In the genomic region with DNA sequence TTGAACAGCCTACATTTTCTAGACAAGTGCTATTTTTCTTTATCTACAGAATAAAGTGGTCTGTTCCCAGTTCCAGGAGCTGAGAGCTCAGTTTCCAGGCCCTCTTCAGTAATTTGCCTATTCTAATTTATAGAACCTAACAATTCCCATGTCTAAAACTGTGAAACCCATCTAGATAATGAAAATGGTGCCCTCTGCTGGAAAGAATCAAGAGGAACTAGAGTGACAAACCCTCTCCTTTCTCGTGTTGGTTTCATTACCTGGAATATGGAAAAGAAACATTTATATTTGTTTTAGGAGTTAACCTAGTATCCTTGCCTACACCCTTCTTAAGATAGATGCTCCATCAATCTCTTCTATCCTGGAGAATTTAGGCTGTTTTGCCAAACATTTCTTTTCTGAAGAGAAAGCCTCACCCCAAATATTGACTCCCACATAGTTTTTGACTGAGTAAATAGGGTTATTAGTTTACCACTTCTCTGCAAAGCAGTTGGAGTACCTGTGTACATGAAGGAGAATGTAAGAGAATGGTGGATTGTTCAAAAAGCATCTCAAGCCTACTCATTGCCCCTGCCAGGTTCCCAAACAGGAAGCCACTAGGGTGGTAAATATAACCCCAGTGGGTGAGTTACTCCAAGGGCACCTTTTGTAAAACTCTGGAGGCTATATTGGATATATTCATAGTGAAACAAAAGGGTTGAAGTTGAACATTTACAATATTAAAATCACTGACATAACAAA, we compare ENCODE assay signal across 8 cellular contexts.
DNase-seq lines count a peak whose midpoint lies in the region; ATAC-seq and TF ChIP-seq lines count a peak whose summit lies in the region.

No MANE protein-coding gene starts in this region.

- DNase-seq in activated CD4-positive, alpha-beta T cell treated with anti-CD3 and anti-CD28 coated beads for 36 hours: no peak
- no peak for DNase-seq in activated CD4-positive, alpha-beta T cell treated with anti-CD3 and anti-CD28 coated beads for 48 hours
- DNase-seq in NCI-H2171 treated with DMSO at 0.1 percent for 48 hours (lab: John Stamatoyannopoulos, UW): peak; percentile 58
- no peak for DNase-seq in left cardiac atrium
- DNase-seq in gastrocnemius medialis: no peak
- DNase-seq in cortex of kidney (lab: John Stamatoyannopoulos, UW): no peak

- TF ChIP-seq CTCF in gastrocnemius medialis (IDR thresholded peaks at IDR 0.05 in 4 of 5, conservative IDR thresholded peaks at IDR 0.05 in 1 of 5): peak; percentile 40 to 77 (median 56)

- H3K27me3 Mint-ChIP-seq in activated CD4-positive, alpha-beta T cell treated with anti-CD3 and anti-CD28 coated beads for 36 hours: no peaks in the 10 kb centered on the region
- H3K27me3 Mint-ChIP-seq in activated T-helper 17 cell treated with anti-CD3 and anti-CD28 coated beads, Interleukin-2, amount 50 U/mL, for 72 hours: no peaks in the 10 kb centered on the region

- POLR2A ChIA-PET in activated CD4-positive, alpha-beta T cell treated with anti-CD3 and anti-CD28 coated beads for 36 hours (lab: Charles Lee): no interaction called here

- in situ Hi-C loops in gastrocnemius medialis (cut with MboI; ENCODE audit: low sequenced_read_pairs in 4 of 4): loop anchor here (5.0 to 25.0 kb wide), 8 partner anchors 196 to 871 kb away; no protein-coding TSS in a partner anchor

- H3K36me3 ChIP-seq in gastrocnemius medialis: no peaks in the 10 kb centered on the region

- H3K4me1 Mint-ChIP-seq in activated CD4-positive, alpha-beta T cell treated with anti-CD3 and anti-CD28 coated beads for 36 hours: peaks cover 4% of the 10 kb centered on the region
- no peaks in the 10 kb centered on the region for H3K4me1 Mint-ChIP-seq in activated T-helper 17 cell treated with anti-CD3 and anti-CD28 coated beads, Interleukin-2, amount 50 U/mL, for 72 hours

- intact Hi-C loops in activated CD4-positive, alpha-beta T cell treated with anti-CD3 and anti-CD28 coated beads for 36 hours (cut with DNase I, micrococcal nuclease): loop anchor here (1.0 to 5.0 kb wide), 11 partner anchors 71 to 1249 kb away; no protein-coding TSS in a partner anchor
- intact Hi-C loops in left cardiac atrium (cut with DNase I): loop anchor here (2.0 to 10.0 kb wide), 6 partner anchors 259 to 749 kb away; no protein-coding TSS in a partner anchor
- intact Hi-C loops in gastrocnemius medialis (cut with DNase I; ENCODE audit: low total_unique reads): loop anchor here (1.0 to 5.0 kb wide), 5 partner anchors 271 to 751 kb away; no protein-coding TSS in a partner anchor

- H3K27ac ChIP-seq in gastrocnemius medialis: no peak overlapping the region

- peak; percentile 44 for ATAC-seq in activated CD4-positive, alpha-beta T cell treated with anti-CD3 and anti-CD28 coated beads for 36 hours
- peak; percentile 64 for ATAC-seq in HG02759 (IDR thresholded peaks at IDR 0.05; ENCODE audit: unreplicated experiment)
- ATAC-seq in activated T-helper 17 cell treated with anti-CD3 and anti-CD28 coated beads, Interleukin-2, amount 50 U/mL, for 72 hours (replicated peaks): peak; percentile 60
- peak; percentile 79 to 81 for ATAC-seq in left cardiac atrium
- peak; percentile 70 to 79 for ATAC-seq in gastrocnemius medialis

- H3K9me3 Mint-ChIP-seq in activated CD4-positive, alpha-beta T cell treated with anti-CD3 and anti-CD28 coated beads for 36 hours (ENCODE audit: low read depth): no peaks in the 10 kb centered on the region
- H3K9me3 Mint-ChIP-seq in activated T-helper 17 cell treated with anti-CD3 and anti-CD28 coated beads, Interleukin-2, amount 50 U/mL, for 72 hours: no peaks in the 10 kb centered on the region

- H3K4me3 Mint-ChIP-seq in activated CD4-positive, alpha-beta T cell treated with anti-CD3 and anti-CD28 coated beads for 36 hours: no peak overlapping the region
- no peak overlapping the region for H3K4me3 Mint-ChIP-seq in activated T-helper 17 cell treated with anti-CD3 and anti-CD28 coated beads, Interleukin-2, amount 50 U/mL, for 72 hours

- H3K4me1 ChIP-seq in gastrocnemius medialis: peaks cover 0 to 6% of the 10 kb centered on the region in 2 donors

- no peaks in the 10 kb centered on the region for H3K36me3 Mint-ChIP-seq in activated CD4-positive, alpha-beta T cell treated with anti-CD3 and anti-CD28 coated beads for 36 hours (ENCODE audit: low read depth)
- H3K36me3 Mint-ChIP-seq in activated T-helper 17 cell treated with anti-CD3 and anti-CD28 coated beads, Interleukin-2, amount 50 U/mL, for 72 hours (ENCODE audit: low read depth): no peaks in the 10 kb centered on the region

- H3K27ac Mint-ChIP-seq in activated CD4-positive, alpha-beta T cell treated with anti-CD3 and anti-CD28 coated beads for 36 hours: no peak overlapping the region
- no peak overlapping the region for H3K27ac Mint-ChIP-seq in activated T-helper 17 cell treated with anti-CD3 and anti-CD28 coated beads, Interleukin-2, amount 50 U/mL, for 72 hours

- no peaks in the 10 kb centered on the region for H3K27me3 ChIP-seq in gastrocnemius medialis

- H3K9me3 ChIP-seq in gastrocnemius medialis: no peaks in the 10 kb centered on the region

- TF ChIP-seq POLR2A in gastrocnemius medialis (IDR thresholded peaks at IDR 0.05): no peak

- H3K4me3 ChIP-seq in gastrocnemius medialis: no peak overlapping the region

- CTCF ChIA-PET in activated CD4-positive, alpha-beta T cell treated with anti-CD3 and anti-CD28 coated beads for 36 hours (lab: Charles Lee): interaction anchor here (0.7 to 2.1 kb wide), 8 partner anchors 20 to 438 kb away, joined by 3 to 27 read pairs (median 3); no protein-coding TSS in a partner anchor
